13 cellular contexts compared by ENCODE assay signal in the genomic region with DNA sequence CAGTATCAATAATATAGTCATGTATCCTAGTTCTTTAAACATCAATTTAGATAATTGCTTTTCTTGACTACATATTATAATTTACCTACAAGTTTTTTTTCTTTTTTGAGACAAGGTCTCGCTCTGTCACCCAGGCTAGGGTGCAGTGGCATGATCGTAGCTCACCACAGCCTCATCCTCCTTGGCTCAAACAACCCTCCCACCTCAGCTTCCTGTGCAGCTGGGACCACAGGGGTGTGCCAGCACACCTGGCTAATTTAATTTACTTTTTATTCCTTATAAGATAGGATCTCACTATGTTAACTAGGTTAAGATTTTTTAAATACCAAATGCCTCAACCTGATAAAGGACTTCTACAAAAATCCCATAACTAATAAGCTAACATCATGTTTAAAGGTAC. TPM values are rescaled to one million over a fixed set of nuclear protein-coding genes. Genes with fewer than 3 reads are reported as not detected.
DNase-seq lines count a peak whose midpoint lies in the region; ATAC-seq and TF ChIP-seq lines count a peak whose summit lies in the region.
"Had no signal": no experiment of that assay in that cellular context is flagged by ENCODE, and none has a peak within 500 bp of the region (broad histone marks: within the 10 kb centered on the region; RNA-seq: fewer than 3 reads in every experiment).

No MANE protein-coding gene starts in this region.

- TF ChIP-seq CTCF in adrenal gland (IDR thresholded peaks at IDR 0.05): no peak

- peaks cover 24% of the 10 kb centered on the region for H3K4me1 Mint-ChIP-seq in activated CD4-positive, alpha-beta T cell treated with anti-CD3 and anti-CD28 coated beads for 36 hours
- H3K4me1 Mint-ChIP-seq: brain had no signal

- no peak for TF ChIP-seq POLR2A in adrenal gland (IDR thresholded peaks at IDR 0.05)

- peaks cover 0 to 18% of the 10 kb centered on the region in 2 donors for H3K36me3 ChIP-seq in adrenal gland (replicated peaks in 1 of 2)

- intact Hi-C loops in activated CD4-positive, alpha-beta T cell treated with anti-CD3 and anti-CD28 coated beads for 36 hours (cut with DNase I, micrococcal nuclease): no loop called here
- intact Hi-C loops in adrenal gland (cut with DNase I): no loop called here

- peak; percentile 66 for ATAC-seq in activated CD4-positive, alpha-beta T cell treated with anti-CD3 and anti-CD28 coated beads for 36 hours
- ATAC-seq in GM21825 (IDR thresholded peaks at IDR 0.05; ENCODE audit: unreplicated experiment) (peak; percentile 84), esophagus mucosa (peak; percentile 62)
- ATAC-seq: Right ventricle myocardium inferior had no signal

- no peak overlapping the region for H3K4me3 ChIP-seq in adrenal gland

- WGBS in adrenal gland, 4 donors: 65 to 86% (median 72%) methylated on average over 2 of the region's 2 CpGs

- H3K4me1 ChIP-seq in adrenal gland (replicated peaks in 1 of 2): peaks cover 0 to 7% of the 10 kb centered on the region in 2 donors

- no peak overlapping the region for H3K27ac Mint-ChIP-seq in activated CD4-positive, alpha-beta T cell treated with anti-CD3 and anti-CD28 coated beads for 36 hours
- H3K27ac Mint-ChIP-seq: brain, natural killer cell had no signal

- peak; percentile 30 for DNase-seq in activated CD4-positive, alpha-beta T cell treated with anti-CD3 and anti-CD28 coated beads for 36 hours
- no peak for DNase-seq in activated CD4-positive, alpha-beta T cell treated with anti-CD3 and anti-CD28 coated beads for 1 hour
- peak; percentile 19 for DNase-seq in T-helper 9 cell
- no peak for DNase-seq in adrenal gland
- no peak for DNase-seq in 8988T
- no peak for DNase-seq in SIG-M5 (lab: John Stamatoyannopoulos, UW)
- DNase-seq: natural killer cell, NCI-H446 treated with DMSO at 0.1 percent for 48 hours had no signal

- H3K36me3 Mint-ChIP-seq in activated CD4-positive, alpha-beta T cell treated with anti-CD3 and anti-CD28 coated beads for 36 hours (ENCODE audit: low read depth): peaks cover 15% of the 10 kb centered on the region
- H3K36me3 Mint-ChIP-seq: natural killer cell had no signal

- H3K4me3 Mint-ChIP-seq in activated CD4-positive, alpha-beta T cell treated with anti-CD3 and anti-CD28 coated beads for 36 hours: no peak overlapping the region
- H3K4me3 Mint-ChIP-seq: brain, natural killer cell had no signal

- H3K27me3 Mint-ChIP-seq in activated CD4-positive, alpha-beta T cell treated with anti-CD3 and anti-CD28 coated beads for 36 hours: no peaks in the 10 kb centered on the region
- H3K27me3 Mint-ChIP-seq: brain had no signal

- H3K27ac ChIP-seq in adrenal gland: no peak overlapping the region
- H3K27ac ChIP-seq: 22Rv1 had no signal

- H3K27me3 ChIP-seq in adrenal gland: no peaks in the 10 kb centered on the region

- POLR2A ChIA-PET in activated CD4-positive, alpha-beta T cell treated with anti-CD3 and anti-CD28 coated beads for 36 hours (lab: Charles Lee): no interaction called here

- H3K9me3 Mint-ChIP-seq in activated CD4-positive, alpha-beta T cell treated with anti-CD3 and anti-CD28 coated beads for 36 hours (ENCODE audit: low read depth): no peaks in the 10 kb centered on the region
- H3K9me3 Mint-ChIP-seq: natural killer cell had no signal

- no peaks in the 10 kb centered on the region for H3K9me3 ChIP-seq in adrenal gland (replicated peaks in 1 of 3)

- CTCF ChIA-PET in activated CD4-positive, alpha-beta T cell treated with anti-CD3 and anti-CD28 coated beads for 36 hours (lab: Charles Lee): interaction anchor here (2.2 kb wide), 1 partner anchor 20 kb away, joined by 11 read pairs; no protein-coding TSS in a partner anchor

RNA-seq across cellular contexts. Expression of gene UIMC1, which starts 21.1 kb away (rescaled TPM):
- 10 to 100 TPM; 50.4 to 53.4 TPM for total RNA-seq in activated CD4-positive, alpha-beta T cell treated with anti-CD3 and anti-CD28 coated beads for 36 hours
- 14.9 TPM for total RNA-seq in esophagus mucosa
- total RNA-seq in adrenal gland: 10 to 100 TPM; 11.2 to 44.5 (median 31.8) TPM
- polyA plus RNA-seq in adrenal gland: 10 to 100 TPM; 32.7 to 51.0 (median 50.5) TPM

RNA-seq across cellular contexts. Expression of gene ZNF346, which starts 37.0 kb away (rescaled TPM):
- total RNA-seq in activated CD4-positive, alpha-beta T cell treated with anti-CD3 and anti-CD28 coated beads for 36 hours: 10 to 100 TPM; 16.5 to 23.3 TPM
- total RNA-seq in esophagus mucosa (6.7 TPM), adrenal gland (10 to 100 TPM; 13.3 to 29.4 (median 17.9) TPM)
- polyA plus RNA-seq in adrenal gland: 10 to 100 TPM in 1 of 3 donors, 1 to 10 TPM in 2; 7.9 to 16.8 (median 8.3) TPM

Comparison
In these comparisons a context has a peak if more than half of its experiments do, and no peak if none do; other contexts are left out.
1. DNase-seq: peak in activated CD4-positive, alpha-beta T cell treated with anti-CD3 and anti-CD28 coated beads for 36 hours (single experiment) and T-helper 9 cell (single experiment); none in activated CD4-positive, alpha-beta T cell treated with anti-CD3 and anti-CD28 coated beads for 1 hour (single experiment), adrenal gland (0 of 7), 8988T (single experiment) and SIG-M5 (single experiment).
2. Peak in every context shown above with its lines, with median percentiles within 50 percentile points of each other: ATAC-seq.